ENCODE assay signal across 8 cellular contexts in genomic region chr7:112790651-112790973, GRCh38. TPM values are rescaled to one million over a fixed set of nuclear protein-coding genes. Genes with fewer than 3 reads are reported as not detected.
A peak's percentile ranks its signal among the peaks of the same experiment; 100 is the strongest.
DNase-seq lines count a peak whose midpoint lies in the region; ATAC-seq, FAIRE-seq and TF ChIP-seq lines count a peak whose summit lies in the region.

No MANE protein-coding gene starts in this region.

- peak overlapping the region; percentile 91 for H3K4me3 Mint-ChIP-seq in activated T-cell treated with anti-CD3 and anti-CD28 coated beads, Interleukin-2, amount 50 U/mL, for 24 hours

- FAIRE-seq in pancreas (lab: Jason Lieb, UNC) = no peak

- TF ChIP-seq CTCF in PC-3 (conservative IDR thresholded peaks at IDR 0.05; ENCODE audit: low read depth, low read length) (no peak), esophagus muscularis mucosa (IDR thresholded peaks at IDR 0.05) (no peak), pancreas (IDR thresholded peaks at IDR 0.05) (no peak), omental fat pad (IDR thresholded peaks at IDR 0.05) (no peak)

- ATAC-seq in HG02884 (IDR thresholded peaks at IDR 0.05; ENCODE audit: unreplicated experiment) (peak; percentile 56), PC-3 (peak; percentile 1; the same call in 1 of the 2 replicates), pancreas (peak; percentile 30 to 34 (median 32)), omental fat pad (ENCODE audit: low FRiP score) (no peak)

- H3K9ac ChIP-seq in PC-3 (ENCODE audit: low read length) = peak overlapping the region; percentile 85

- no peak for TF ChIP-seq EP300 in esophagus muscularis mucosa (IDR thresholded peaks at IDR 0.05)

- no peak for DNase-seq in activated T-cell treated with anti-CD3 and anti-CD28 coated beads, Interleukin-2, amount 50 U/mL, for 24 hours
- no peak for DNase-seq in activated T-cell treated with anti-CD3 and anti-CD28 coated beads, Interleukin-2, amount 50 U/mL, for 1 hour
- no peak for DNase-seq in PC-3
- DNase-seq in esophagus muscularis mucosa (ENCODE audit: extremely low spot score) = no peak
- DNase-seq in pancreas = no peak
- DNase-seq in GF-D8 (lab: John Stamatoyannopoulos, UW) = no peak
- no peak for DNase-seq in omental fat pad (ENCODE audit: low spot score)

- CTCF ChIA-PET in PC-3 (lab: Charles Lee) = no interaction called here

- H3K36me3 ChIP-seq in PC-3 (ENCODE audit: low read depth, low read length) (no peaks in the 10 kb centered on the region), esophagus muscularis mucosa (no peaks in the 10 kb centered on the region), pancreas (no peaks in the 10 kb centered on the region)

- peak overlapping the region; percentile 90 for H3K27ac Mint-ChIP-seq in activated T-cell treated with anti-CD3 and anti-CD28 coated beads, Interleukin-2, amount 50 U/mL, for 24 hours

- peak overlapping the region; percentile 83 for H3K4me2 ChIP-seq in PC-3 (ENCODE audit: low read length)

- peaks cover 12% of the 10 kb centered on the region for H3K4me1 ChIP-seq in PC-3 (ENCODE audit: insufficient read depth, low read length)
- peaks cover 11 to 23% (median 21%) of the 10 kb centered on the region in 4 donors for H3K4me1 ChIP-seq in esophagus muscularis mucosa
- H3K4me1 ChIP-seq in pancreas = peaks cover 0 to 11% (median 6%) of the 10 kb centered on the region in 3 donors

- no peaks in the 10 kb centered on the region for H4K20me1 ChIP-seq in PC-3 (ENCODE audit: low read length)

- H3K36me3 Mint-ChIP-seq in activated T-cell treated with anti-CD3 and anti-CD28 coated beads, Interleukin-2, amount 50 U/mL, for 24 hours (ENCODE audit: low read depth) = peaks cover 26% of the 10 kb centered on the region

- peaks cover 42% of the 10 kb centered on the region for H3K4me1 Mint-ChIP-seq in activated T-cell treated with anti-CD3 and anti-CD28 coated beads, Interleukin-2, amount 50 U/mL, for 24 hours (ENCODE audit: low read depth)

- H3K9me2 ChIP-seq in PC-3 (replicated peaks; ENCODE audit: low read length) = no peaks in the 10 kb centered on the region

- intact Hi-C loops in PC-3 (cut with micrococcal nuclease) (no loop called here), esophagus muscularis mucosa (cut with DNase I) (no loop called here), pancreas (cut with DNase I) (no loop called here)

- H3K4me3 ChIP-seq in PC-3 (ENCODE audit: low read length) (peak overlapping the region; percentile 77), esophagus muscularis mucosa (peak overlapping the region; percentile 67 to 82 (median 78)), pancreas (peak overlapping the region; percentile 48 to 76 (median 62))

- H3K27me3 ChIP-seq in PC-3 (ENCODE audit: low read length) (no peaks in the 10 kb centered on the region), esophagus muscularis mucosa (no peaks in the 10 kb centered on the region), pancreas (no peaks in the 10 kb centered on the region)

- BruUV-seq in PC-3 (replicated peaks; lab: Mats Ljungman, UMichigan) = no TSS peak

- H3K27ac ChIP-seq in PC-3 (ENCODE audit: low read length) (no peak overlapping the region), esophagus muscularis mucosa (replicated peaks in 1 of 4) (peak overlapping the region; percentile 78 to 89 (median 86)), pancreas (peak overlapping the region in 2 of 4 donors; percentile 79 to 87)

- WGBS in esophagus muscularis mucosa = 20% methylated on average over 10 of the region's 11 CpGs
- 43 to 48% methylated on average over 11 of the region's 11 CpGs for WGBS in pancreas, 2 donors

- POLR2A ChIA-PET in PC-3 (lab: Charles Lee; ENCODE audit: unreplicated experiment) = no interaction called here

- peak overlapping the region; percentile 92 for H2AFZ ChIP-seq in PC-3 (ENCODE audit: low read length)

- H3K79me2 ChIP-seq in PC-3 (ENCODE audit: low read length) = peaks cover 28% of the 10 kb centered on the region

- no peaks in the 10 kb centered on the region for H3K9me3 Mint-ChIP-seq in activated T-cell treated with anti-CD3 and anti-CD28 coated beads, Interleukin-2, amount 50 U/mL, for 24 hours

- H3K9me3 ChIP-seq in PC-3 (ENCODE audit: low read length) = no peaks in the 10 kb centered on the region
- no peaks in the 10 kb centered on the region for H3K9me3 ChIP-seq in esophagus muscularis mucosa
- no peaks in the 10 kb centered on the region for H3K9me3 ChIP-seq in pancreas

- no peaks in the 10 kb centered on the region for H3F3A ChIP-seq in PC-3 (ENCODE audit: low read length, unreplicated experiment)

- no peaks in the 10 kb centered on the region for H3K27me3 Mint-ChIP-seq in activated T-cell treated with anti-CD3 and anti-CD28 coated beads, Interleukin-2, amount 50 U/mL, for 24 hours

- TF ChIP-seq POLR2A in esophagus muscularis mucosa (IDR thresholded peaks at IDR 0.05; ENCODE audit: low read depth) = no peak

RNA-seq across cellular contexts. Expression of gene TMEM168, which starts 0.4 kb away (rescaled TPM):
- total RNA-seq in PC-3 (2014; rRNA removed) = 15.3 and 19.8 TPM in 2 replicates
- total RNA-seq in esophagus muscularis mucosa = 10 to 100 TPM; 13.7 to 22.8 (median 16.4) TPM
- 10 to 100 TPM in 1 of 6 donors, 1 to 10 TPM in 5; 3.1 to 10.3 (median 6.7) TPM for total RNA-seq in pancreas
- polyA plus RNA-seq in pancreas = 1 to 10 TPM; 2.2 to 6.7 TPM
- 10 to 100 TPM; 17.9 to 28.7 (median 20.8) TPM for total RNA-seq in omental fat pad
